In genomic region chr12:32901553-32901952, GRCh38 we compare ENCODE assay signal across 2 cellular contexts.
TF ChIP-seq lines count a peak whose summit lies in the region.

No MANE protein-coding gene starts in this region.

TF ChIP-seq in HEK293, 187 proteins besides CTCF, POLR2A, EP300 and RAD21:
- no peak for TF ChIP-seq ZNF10 (tag by site-specific recombination; IDR thresholded peaks at IDR 0.05)
- no peak for TF ChIP-seq ZSCAN30 (tag by site-specific recombination; IDR thresholded peaks at IDR 0.05)
- TF ChIP-seq, protein P1, sequence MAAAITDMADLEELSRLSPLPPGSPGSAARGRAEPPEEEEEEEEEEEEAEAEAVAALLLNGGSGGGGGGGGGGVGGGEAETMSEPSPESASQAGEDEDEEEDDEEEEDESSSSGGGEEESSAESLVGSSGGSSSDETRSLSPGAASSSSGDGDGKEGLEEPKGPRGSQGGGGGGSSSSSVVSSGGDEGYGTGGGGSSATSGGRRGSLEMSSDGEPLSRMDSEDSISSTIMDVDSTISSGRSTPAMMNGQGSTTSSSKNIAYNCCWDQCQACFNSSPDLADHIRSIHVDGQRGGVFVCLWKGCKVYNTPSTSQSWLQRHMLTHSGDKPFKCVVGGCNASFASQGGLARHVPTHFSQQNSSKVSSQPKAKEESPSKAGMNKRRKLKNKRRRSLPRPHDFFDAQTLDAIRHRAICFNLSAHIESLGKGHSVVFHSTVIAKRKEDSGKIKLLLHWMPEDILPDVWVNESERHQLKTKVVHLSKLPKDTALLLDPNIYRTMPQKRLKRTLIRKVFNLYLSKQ (tag by site-specific recombination; IDR thresholded peaks at IDR 0.05; ENCODE audit: borderline replicate concordance) = no peak
- TF ChIP-seq ZNF335 (tag by site-specific recombination; conservative IDR thresholded peaks at IDR 0.05) = peak; percentile 56
- no peak for TF ChIP-seq ZNF341 (tag by site-specific recombination; IDR thresholded peaks at IDR 0.05; ENCODE audit: low read depth)
- TF ChIP-seq, protein P2, sequence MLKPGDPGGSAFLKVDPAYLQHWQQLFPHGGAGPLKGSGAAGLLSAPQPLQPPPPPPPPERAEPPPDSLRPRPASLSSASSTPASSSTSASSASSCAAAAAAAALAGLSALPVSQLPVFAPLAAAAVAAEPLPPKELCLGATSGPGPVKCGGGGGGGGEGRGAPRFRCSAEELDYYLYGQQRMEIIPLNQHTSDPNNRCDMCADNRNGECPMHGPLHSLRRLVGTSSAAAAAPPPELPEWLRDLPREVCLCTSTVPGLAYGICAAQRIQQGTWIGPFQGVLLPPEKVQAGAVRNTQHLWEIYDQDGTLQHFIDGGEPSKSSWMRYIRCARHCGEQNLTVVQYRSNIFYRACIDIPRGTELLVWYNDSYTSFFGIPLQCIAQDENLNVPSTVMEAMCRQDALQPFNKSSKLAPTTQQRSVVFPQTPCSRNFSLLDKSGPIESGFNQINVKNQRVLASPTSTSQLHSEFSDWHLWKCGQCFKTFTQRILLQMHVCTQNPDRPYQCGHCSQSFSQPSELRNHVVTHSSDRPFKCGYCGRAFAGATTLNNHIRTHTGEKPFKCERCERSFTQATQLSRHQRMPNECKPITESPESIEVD (tag by site-specific recombination; IDR thresholded peaks at IDR 0.05) = peak; percentile 82
- 0 out of 2 replicates have a peak, but pooled peaks have one; percentile 37 for TF ChIP-seq PRDM1 (tag by site-specific recombination; IDR thresholded peaks at IDR 0.05)
- no peak for TF ChIP-seq ZNF660 (tag by site-specific recombination; IDR thresholded peaks at IDR 0.05)
- TF ChIP-seq ZSCAN16 (tag by site-specific recombination; IDR thresholded peaks at IDR 0.05) = no peak
- peak; percentile 29; the same call in 1 of the 2 replicates for TF ChIP-seq PRDM10 (tag by site-specific recombination; IDR thresholded peaks at IDR 0.05)
- no peak for TF ChIP-seq ZNF514 (tag by site-specific recombination; IDR thresholded peaks at IDR 0.05)
- TF ChIP-seq ZNF114 (tag by site-specific recombination; IDR thresholded peaks at IDR 0.05) = no peak
- peak; percentile 69 for TF ChIP-seq FEZF1 (tag by site-specific recombination; IDR thresholded peaks at IDR 0.05)
- TF ChIP-seq GFI1B (tag by site-specific recombination; IDR thresholded peaks at IDR 0.05) = no peak
- TF ChIP-seq OSR2 (tag by site-specific recombination; IDR thresholded peaks at IDR 0.05) = peak; percentile 78
- TF ChIP-seq ZNF843 (tag by site-specific recombination; IDR thresholded peaks at IDR 0.05) = no peak
- TF ChIP-seq, protein P3, sequence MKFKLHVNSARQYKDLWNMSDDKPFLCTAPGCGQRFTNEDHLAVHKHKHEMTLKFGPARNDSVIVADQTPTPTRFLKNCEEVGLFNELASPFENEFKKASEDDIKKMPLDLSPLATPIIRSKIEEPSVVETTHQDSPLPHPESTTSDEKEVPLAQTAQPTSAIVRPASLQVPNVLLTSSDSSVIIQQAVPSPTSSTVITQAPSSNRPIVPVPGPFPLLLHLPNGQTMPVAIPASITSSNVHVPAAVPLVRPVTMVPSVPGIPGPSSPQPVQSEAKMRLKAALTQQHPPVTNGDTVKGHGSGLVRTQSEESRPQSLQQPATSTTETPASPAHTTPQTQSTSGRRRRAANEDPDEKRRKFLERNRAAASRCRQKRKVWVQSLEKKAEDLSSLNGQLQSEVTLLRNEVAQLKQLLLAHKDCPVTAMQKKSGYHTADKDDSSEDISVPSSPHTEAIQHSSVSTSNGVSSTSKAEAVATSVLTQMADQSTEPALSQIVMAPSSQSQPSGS (tag by site-specific recombination; IDR thresholded peaks at IDR 0.05; ENCODE audit: low read depth) = no peak
- no peak for TF ChIP-seq ZFP3 (tag by site-specific recombination; IDR thresholded peaks at IDR 0.05; ENCODE audit: low read depth)
- no peak for TF ChIP-seq ZNF366 (tag by site-specific recombination; conservative IDR thresholded peaks at IDR 0.05)
- peak; percentile 33; the same call in 1 of the 2 replicates for TF ChIP-seq ZXDB (tag by site-specific recombination; IDR thresholded peaks at IDR 0.05)
- no peak for TF ChIP-seq HOXD13 (CRISPR knock-in tag; IDR thresholded peaks at IDR 0.05; ENCODE audit: borderline replicate concordance)
- peak; percentile 58; the same call in 1 of the 2 replicates for TF ChIP-seq ZNF600 (tag by site-specific recombination; IDR thresholded peaks at IDR 0.05)
- TF ChIP-seq KLF9 (tag by site-specific recombination; IDR thresholded peaks at IDR 0.05; ENCODE audit: low read depth) = no peak
- TF ChIP-seq ZNF426 (tag by site-specific recombination; IDR thresholded peaks at IDR 0.05) = no peak
TF ChIP-seq in HEK293: peak in this region for 8.

TF ChIP-seq in endothelial cell of umbilical vein, 7 proteins besides CTCF, POLR2A, EP300 and RAD21:
- no peak for TF ChIP-seq JUN (IDR thresholded peaks at IDR 0.05; ENCODE audit: borderline replicate concordance, insufficient read depth, insufficient read length, low read depth)
- TF ChIP-seq EZH2 (IDR thresholded peaks at IDR 0.05; ENCODE audit: borderline replicate concordance, low read depth, low read length, severe bottlenecking) = no peak
- no peak for TF ChIP-seq MAX (IDR thresholded peaks at IDR 0.05; ENCODE audit: insufficient read depth, insufficient read length)
- TF ChIP-seq GATA2 (IDR thresholded peaks at IDR 0.05; ENCODE audit: insufficient read depth, insufficient read length, low read depth, low read length) = no peak
- no peak for TF ChIP-seq MYC (IDR thresholded peaks at IDR 0.05; ENCODE audit: low read depth, low read length)
- TF ChIP-seq FOS (IDR thresholded peaks at IDR 0.05; ENCODE audit: borderline replicate concordance, insufficient read depth, low read length) = no peak
- no peak for TF ChIP-seq POLR2AphosphoS5 (IDR thresholded peaks at IDR 0.05; ENCODE audit: insufficient read depth, low read depth, low read length)
TF ChIP-seq in endothelial cell of umbilical vein: peak in this region for 0.
